17 cellular contexts compared by ENCODE assay signal in the genomic region with DNA sequence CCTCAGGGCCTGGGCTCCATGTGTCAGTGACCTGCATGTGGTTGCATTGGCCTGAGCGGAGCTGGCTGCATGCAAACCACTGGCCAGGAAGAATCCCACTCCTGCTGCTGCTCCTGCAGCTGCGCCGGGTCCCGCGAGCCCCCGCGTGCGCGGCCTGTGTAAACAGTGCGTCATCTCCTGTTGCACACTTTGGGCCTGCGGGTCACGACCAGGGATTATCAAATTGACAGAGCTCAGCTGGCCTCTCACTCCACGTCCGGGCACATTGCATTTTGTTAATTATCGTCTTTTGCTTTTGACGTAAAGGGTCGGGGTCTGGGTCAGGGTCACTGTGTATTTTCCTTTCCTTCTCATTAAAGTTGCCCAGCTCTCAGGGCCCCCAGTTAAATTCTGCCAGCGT.
DNase-seq lines count a peak whose midpoint lies in the region; ATAC-seq and TF ChIP-seq lines count a peak whose summit lies in the region.
"Had no signal": no experiment of that assay in that cellular context is flagged by ENCODE, and none has a peak within 500 bp of the region (broad histone marks: within the 10 kb centered on the region; RNA-seq: fewer than 3 reads in every experiment).

No MANE protein-coding gene starts in this region.

- H3K27ac ChIP-seq in neural progenitor cell (no peak overlapping the region), upper lobe of right lung (peak overlapping the region; percentile 69), prostate gland (no peak overlapping the region)

- H3K79me2 ChIP-seq in neural progenitor cell (ENCODE audit: low read depth): no peaks in the 10 kb centered on the region

- TF ChIP-seq POLR2A in prostate gland (IDR thresholded peaks at IDR 0.05): no peak

- H3K36me3 ChIP-seq in neural progenitor cell: no peaks in the 10 kb centered on the region
- no peaks in the 10 kb centered on the region for H3K36me3 ChIP-seq in upper lobe of right lung
- no peaks in the 10 kb centered on the region for H3K36me3 ChIP-seq in prostate gland

- H3K27ac Mint-ChIP-seq in neural progenitor cell: peak overlapping the region; percentile 76
- H3K27ac Mint-ChIP-seq: activated CD8-positive, alpha-beta T cell treated with anti-CD3 and anti-CD28 coated beads for 36 hours had no signal

- H3K27me3 Mint-ChIP-seq in neural progenitor cell (ENCODE audit: insufficient read depth, low read depth): peaks cover 2% of the 10 kb centered on the region
- H3K27me3 Mint-ChIP-seq: activated CD8-positive, alpha-beta T cell treated with anti-CD3 and anti-CD28 coated beads for 36 hours; central memory CD8-positive, alpha-beta T cell had no signal

- no peak overlapping the region for H3K4me2 ChIP-seq in neural progenitor cell

- no peaks in the 10 kb centered on the region for H4K20me1 ChIP-seq in neural progenitor cell (ENCODE audit: low read depth)

- no peak overlapping the region for H3K9ac ChIP-seq in neural progenitor cell

- H3K9me3 ChIP-seq in neural progenitor cell (ENCODE audit: low read depth): no peaks in the 10 kb centered on the region
- H3K9me3 ChIP-seq in upper lobe of right lung: no peaks in the 10 kb centered on the region
- H3K9me3 ChIP-seq in prostate gland: no peaks in the 10 kb centered on the region

- H3K4me1 ChIP-seq in neural progenitor cell: peaks cover 31% of the 10 kb centered on the region
- peaks cover 76% of the 10 kb centered on the region for H3K4me1 ChIP-seq in upper lobe of right lung
- no peaks in the 10 kb centered on the region for H3K4me1 ChIP-seq in prostate gland (replicated peaks)

- H3K36me3 Mint-ChIP-seq in neural progenitor cell: peaks cover 3% of the 10 kb centered on the region

- peak; percentile 74 for ATAC-seq in left ventricle myocardium superior
- ATAC-seq in upper lobe of right lung: peak; percentile 1
- ATAC-seq in GM21529 (IDR thresholded peaks at IDR 0.05; ENCODE audit: unreplicated experiment): no peak
- no peak for ATAC-seq in HG03097 (IDR thresholded peaks at IDR 0.05; ENCODE audit: low FRiP score, unreplicated experiment)
- no peak for ATAC-seq in HG02885 (IDR thresholded peaks at IDR 0.05; ENCODE audit: poor library complexity, unreplicated experiment)
- ATAC-seq: activated CD8-positive, alpha-beta T cell treated with anti-CD3 and anti-CD28 coated beads for 36 hours had no signal

- DNase-seq in brain pericyte (ENCODE audit: low read depth, low spot score) (peak; percentile 92), left ventricle myocardium superior (peak; percentile 92), neural progenitor cell (ENCODE audit: low spot score) (no peak), upper lobe of right lung (peak; percentile 65), prostate gland (ENCODE audit: low spot score) (no peak)
- DNase-seq: activated CD8-positive, alpha-beta T cell treated with anti-CD3 and anti-CD28 coated beads for 36 hours; activated naive CD4-positive, alpha-beta T cell; islet precursor cell; nucleus accumbens; OCI-M1; stimulated activated CD4-positive, alpha-beta T cell treated with anti-CD3 and anti-CD28 coated beads, Interleukin-2, amount 100 ng/mL, for 48 hours; stimulated activated naive CD4-positive, alpha-beta T cell had no signal

- peaks cover 11% of the 10 kb centered on the region for H3F3A ChIP-seq in neural progenitor cell (ENCODE audit: low read depth)

- H3K4me1 Mint-ChIP-seq in neural progenitor cell: peaks cover 70% of the 10 kb centered on the region

- H3K9me3 Mint-ChIP-seq in neural progenitor cell: no peaks in the 10 kb centered on the region
- H3K9me3 Mint-ChIP-seq: activated CD8-positive, alpha-beta T cell treated with anti-CD3 and anti-CD28 coated beads for 36 hours; CD14-positive monocyte; central memory CD8-positive, alpha-beta T cell had no signal

- TF ChIP-seq CTCF in neural progenitor cell (IDR thresholded peaks at IDR 0.05) (no peak), upper lobe of right lung (IDR thresholded peaks at IDR 0.05) (no peak), prostate gland (IDR thresholded peaks at IDR 0.05) (no peak)

- intact Hi-C loops in left ventricle myocardium superior (cut with micrococcal nuclease) (loop anchor here (10.0 kb wide), 1 partner anchor 205 kb away; a partner anchor contains a TSS), upper lobe of right lung (cut with DNase I) (no loop called here), prostate gland (cut with DNase I) (loop anchor here (5.0 to 10.0 kb wide), 2 partner anchors 38 to 125 kb away; no protein-coding TSS in a partner anchor)

- WGBS in prostate gland: 90% methylated on average over 16 of the region's 18 CpGs

- H3K27me3 ChIP-seq in neural progenitor cell: no peaks in the 10 kb centered on the region
- H3K27me3 ChIP-seq in upper lobe of right lung: no peaks in the 10 kb centered on the region
- H3K27me3 ChIP-seq in prostate gland (replicated peaks; ENCODE audit: insufficient read depth): no peaks in the 10 kb centered on the region

- H3K4me3 ChIP-seq in neural progenitor cell: no peak overlapping the region
- no peak overlapping the region for H3K4me3 ChIP-seq in upper lobe of right lung
- no peak overlapping the region for H3K4me3 ChIP-seq in prostate gland

- H2AFZ ChIP-seq in neural progenitor cell (replicated peaks): no peak overlapping the region

- peak overlapping the region; percentile 36 for H3K4me3 Mint-ChIP-seq in neural progenitor cell
- H3K4me3 Mint-ChIP-seq: activated CD8-positive, alpha-beta T cell treated with anti-CD3 and anti-CD28 coated beads for 36 hours; CD14-positive monocyte; central memory CD8-positive, alpha-beta T cell had no signal

Comparison
In these comparisons a context has a peak if more than half of its experiments do, and no peak if none do; other contexts are left out.
1. DNase-seq: peak in brain pericyte (single experiment), left ventricle myocardium superior (single experiment) and upper lobe of right lung (single experiment); none in neural progenitor cell (single experiment) and prostate gland (single experiment).
2. ATAC-seq: peak in left ventricle myocardium superior (single experiment) and upper lobe of right lung (single experiment); none in GM21529 (single experiment), HG03097 (single experiment) and HG02885 (single experiment).